In genomic region chr12:44509471-44509870, GRCh38 we compare ENCODE assay signal across 21 cellular contexts.
DNase-seq lines count a peak whose midpoint lies in the region; TF ChIP-seq lines count a peak whose summit lies in the region.
"Had no signal": no experiment of that assay in that cellular context is flagged by ENCODE, and none has a peak within 500 bp of the region (broad histone marks: within the 10 kb centered on the region; RNA-seq: fewer than 3 reads in every experiment).

No MANE protein-coding gene starts in this region.

- intact Hi-C loops in A673 (cut with micrococcal nuclease; ENCODE audit: unreplicated experiment): loop anchor here (5.0 to 10.0 kb wide), 3 partner anchors 195 to 495 kb away; partner anchors contain the start of gene NELL2
- intact Hi-C loops in esophagus squamous epithelium (cut with DNase I): no loop called here

- H3K23ac ChIP-seq in mesenchymal stem cell (ENCODE audit: low read length in 2 of 2): no peak overlapping the region

- no TSS peak for BruUV-seq in A673 (replicated peaks; lab: Mats Ljungman, UMichigan)

- no peak overlapping the region for H2BK12ac ChIP-seq in mesenchymal stem cell (ENCODE audit: low read length in 2 of 2)

- peak overlapping the region; percentile 7 for H3K27ac ChIP-seq in A673 (ENCODE audit: low read depth, low read length, poor library complexity, severe bottlenecking)
- no peak overlapping the region for H3K27ac ChIP-seq in mesenchymal stem cell (ENCODE audit: low read length, poor library complexity, severe bottlenecking)
- H3K27ac ChIP-seq in esophagus squamous epithelium: no peak overlapping the region
- H3K27ac ChIP-seq: C4-2B, heart right ventricle had no signal

- peak; percentile 42 for DNase-seq in A673 (ENCODE audit: low spot score)
- peak; percentile 51 for DNase-seq in EH (ENCODE audit: low read depth)
- DNase-seq in NCI-H82 (lab: John Stamatoyannopoulos, UW): peak; percentile 97
- peak; percentile 3 for DNase-seq in mesenchymal stem cell
- DNase-seq in NCI-H128 (lab: John Stamatoyannopoulos, UW; ENCODE audit: unreplicated experiment): no peak
- DNase-seq in NCI-H1092 (lab: John Stamatoyannopoulos, UW): no peak
- DNase-seq in NK-92 treated with Interleukin-12 subunit alpha and Interleukin-12 subunit beta, amount 100 ng/mL, for 24 hours (lab: John Stamatoyannopoulos, UW): no peak
- DNase-seq in esophagus squamous epithelium (lab: John Stamatoyannopoulos, UW): no peak
- DNase-seq: activated CD4-positive, alpha-beta T cell treated with anti-CD3 and anti-CD28 coated beads, Interleukin-2, amount 10 ng/mL, durations not matched to agents 7 days and 5 days; activated naive CD4-positive, alpha-beta T cell treated with anti-CD3 and anti-CD28 coated beads, Interleukin-2, amount 10 ng/mL, durations not matched to agents 7 days and 5 days; aorta; central memory CD4-positive, alpha-beta T cell; heart right ventricle; HFFc6; KG1; left colon; naive thymus-derived CD4-positive, alpha-beta T cell; NCI-H748 treated with DMSO at 0.1 percent for 48 hours; small intestine; stimulated activated CD4-positive, alpha-beta T cell treated with anti-CD3 and anti-CD28 coated beads, Interleukin-2, amount 100 ng/mL, for 24 hours had no signal

- H3K4ac ChIP-seq in mesenchymal stem cell (ENCODE audit: low read depth in 1 of 2, low read length in 2 of 2): no peak overlapping the region

- H3K36me3 ChIP-seq in A673 (ENCODE audit: insufficient read depth, low read length, poor library complexity, severe bottlenecking) (peaks cover 16% of the 10 kb centered on the region), mesenchymal stem cell (ENCODE audit: control insufficient read depth in 1 of 2, insufficient read depth in 2 of 2, low read depth in 1 of 2, low read length in 2 of 2) (no peaks in the 10 kb centered on the region), esophagus squamous epithelium (no peaks in the 10 kb centered on the region)
- H3K36me3 ChIP-seq: heart right ventricle had no signal

- no peaks in the 10 kb centered on the region for H3K79me1 ChIP-seq in mesenchymal stem cell (replicated peaks; ENCODE audit: low read length, poor library complexity, severe bottlenecking)

- H3K14ac ChIP-seq in mesenchymal stem cell (ENCODE audit: low read length in 2 of 2): no peak overlapping the region

- H3K18ac ChIP-seq in mesenchymal stem cell (ENCODE audit: low read depth in 1 of 2, low read length in 2 of 2): no peak overlapping the region

- H3K4me2 ChIP-seq in mesenchymal stem cell (ENCODE audit: low read length, poor library complexity, severe bottlenecking): no peak overlapping the region

- no peak for TF ChIP-seq POLR2A in esophagus squamous epithelium (IDR thresholded peaks at IDR 0.05)

- H3K27me3 ChIP-seq in A673 (replicated peaks; ENCODE audit: insufficient read depth, low read depth, low read length, poor library complexity) (no peaks in the 10 kb centered on the region), mesenchymal stem cell (ENCODE audit: control insufficient read depth in 1 of 2, insufficient read depth in 1 of 2, low read length in 2 of 2) (no peaks in the 10 kb centered on the region), esophagus squamous epithelium (no peaks in the 10 kb centered on the region)
- H3K27me3 ChIP-seq: heart right ventricle had no signal

- CTCF ChIA-PET in A673 (lab: Charles Lee): no interaction called here

- POLR2A ChIA-PET in A673 (lab: Charles Lee; ENCODE audit: low non-redundant PET): interaction anchor here (0.5 kb wide), 1 partner anchor 555 kb away, joined by 3 read pairs; no protein-coding TSS in a partner anchor

- no peak overlapping the region for H4K91ac ChIP-seq in mesenchymal stem cell (ENCODE audit: low read length)

- no peak overlapping the region for H2BK120ac ChIP-seq in mesenchymal stem cell (ENCODE audit: low read depth, low read length)

- 17% methylated on average over 2 of the region's 2 CpGs for WGBS in mesenchymal stem cell
- WGBS in esophagus squamous epithelium, 2 donors: 53 to 63% methylated on average over 2 of the region's 2 CpGs

- H2AFZ ChIP-seq in mesenchymal stem cell (ENCODE audit: low read depth, low read length): no peak overlapping the region

- H3K9ac ChIP-seq in mesenchymal stem cell (ENCODE audit: low read length): no peak overlapping the region

- H4K8ac ChIP-seq in mesenchymal stem cell (ENCODE audit: low read length): no peak overlapping the region

- H3K4me3 ChIP-seq in A673 (ENCODE audit: low read depth, low read length, poor library complexity, severe bottlenecking) (no peak overlapping the region), mesenchymal stem cell (ENCODE audit: insufficient read depth in 1 of 2, low read depth in 1 of 2, low read length in 2 of 2) (no peak overlapping the region), esophagus squamous epithelium (no peak overlapping the region)
- H3K4me3 ChIP-seq: heart right ventricle had no signal

- no peak overlapping the region for H2BK15ac ChIP-seq in mesenchymal stem cell (ENCODE audit: low read depth, poor library complexity, severe bottlenecking)

- H2BK5ac ChIP-seq in mesenchymal stem cell (ENCODE audit: low read depth, low read length, poor library complexity, severe bottlenecking): no peak overlapping the region

- TF ChIP-seq CTCF in A673 (conservative IDR thresholded peaks at IDR 0.05; ENCODE audit: low read depth, low read length) (no peak), esophagus squamous epithelium (IDR thresholded peaks at IDR 0.05) (no peak)

- H2AK5ac ChIP-seq in mesenchymal stem cell (ENCODE audit: low read length, severe bottlenecking): no peak overlapping the region

- H3K4me1 ChIP-seq in A673 (ENCODE audit: insufficient read depth, low read length, poor library complexity, severe bottlenecking) (peaks cover 56% of the 10 kb centered on the region), mesenchymal stem cell (ENCODE audit: control insufficient read depth, insufficient read depth, low read depth, low read length) (no peaks in the 10 kb centered on the region), esophagus squamous epithelium (no peaks in the 10 kb centered on the region)
- H3K4me1 ChIP-seq: heart right ventricle had no signal

- no peaks in the 10 kb centered on the region for H3K9me3 ChIP-seq in A673 (ENCODE audit: low read depth, low read length, poor library complexity, severe bottlenecking)
- no peaks in the 10 kb centered on the region for H3K9me3 ChIP-seq in mesenchymal stem cell (ENCODE audit: control insufficient read depth, low read length)
- no peaks in the 10 kb centered on the region for H3K9me3 ChIP-seq in esophagus squamous epithelium
- H3K9me3 ChIP-seq: heart right ventricle had no signal

Comparison
In these comparisons a context has a peak if more than half of its experiments do, and no peak if none do; other contexts are left out.
1. DNase-seq: peak in A673 (single experiment), EH (single experiment), NCI-H82 (single experiment) and mesenchymal stem cell (single experiment); none in NCI-H128 (single experiment), NCI-H1092 (single experiment), NK-92 treated with Interleukin-12 subunit alpha and Interleukin-12 subunit beta, amount 100 ng/mL, for 24 hours (single experiment) and esophagus squamous epithelium (single experiment).